Comparison of ENCODE assay signal across 11 cellular contexts in the genomic region with DNA sequence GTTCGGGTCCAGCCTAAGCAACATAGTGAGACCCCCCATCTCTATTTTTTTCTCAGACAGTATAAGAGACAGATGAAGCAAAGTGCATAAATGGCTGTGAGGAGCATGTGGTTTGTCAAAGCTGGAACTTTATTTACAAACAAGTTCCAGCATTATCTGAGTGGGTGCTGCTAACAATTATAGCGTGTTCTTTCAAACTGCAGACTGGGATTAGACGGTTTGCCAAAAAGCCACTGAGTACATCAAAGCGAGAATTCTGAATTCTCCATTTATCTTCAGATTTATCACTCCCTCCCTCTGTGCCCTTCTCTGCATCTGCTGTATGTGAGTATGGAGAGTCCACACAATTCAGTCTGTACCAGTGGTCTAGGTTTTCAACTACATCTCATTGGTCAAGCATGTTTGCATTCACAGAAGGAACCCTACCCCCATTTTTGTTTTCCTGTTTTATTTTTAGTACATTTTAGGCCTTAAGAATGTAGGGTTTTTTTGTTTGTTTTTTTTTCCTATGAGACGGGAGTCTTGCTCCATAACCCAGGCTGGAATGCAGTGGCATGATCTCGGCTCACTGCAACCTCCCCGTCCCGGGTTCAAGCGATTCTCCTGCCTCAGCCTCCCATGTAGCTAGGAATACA. TPM values are rescaled to one million over a fixed set of nuclear protein-coding genes. Genes with fewer than 3 reads are reported as not detected.
DNase-seq lines count a peak whose midpoint lies in the region; ATAC-seq, FAIRE-seq and TF ChIP-seq lines count a peak whose summit lies in the region.
"Had no signal": no experiment of that assay in that cellular context is flagged by ENCODE, and none has a peak within 500 bp of the region (broad histone marks: within the 10 kb centered on the region; RNA-seq: fewer than 3 reads in every experiment).

No MANE protein-coding gene starts in this region.

- no peaks in the 10 kb centered on the region for H3K36me3 Mint-ChIP-seq in T-helper 1 cell treated with Interleukin-12 subunit alpha and Interleukin-12 subunit beta and Interleukin-4 antibody, amounts not matched to agents 30 μg/mL and 1 μg/mL, for 36 hours (ENCODE audit: low read depth)
- H3K36me3 Mint-ChIP-seq in astrocyte (ENCODE audit: low read depth, unreplicated experiment): no peaks in the 10 kb centered on the region

- no peak overlapping the region for H3K4me3 ChIP-seq in astrocyte (ENCODE audit: insufficient read depth, low read depth, low read length)
- H3K4me3 ChIP-seq in left lung: peak overlapping the region in 1 of 2 donors; percentile 4
- H3K4me3 ChIP-seq in suprapubic skin: peak overlapping the region; percentile 29
- H3K4me3 ChIP-seq in body of pancreas: no peak overlapping the region

- H3K27me3 Mint-ChIP-seq in T-helper 1 cell treated with Interleukin-12 subunit alpha and Interleukin-12 subunit beta and Interleukin-4 antibody, amounts not matched to agents 30 μg/mL and 1 μg/mL, for 36 hours (ENCODE audit: low read depth): peaks cover under 1% of the 10 kb centered on the region
- no peaks in the 10 kb centered on the region for H3K27me3 Mint-ChIP-seq in astrocyte (ENCODE audit: low read depth, unreplicated experiment)

- no peak for TF ChIP-seq POLR2A in suprapubic skin (IDR thresholded peaks at IDR 0.05)
- no peak for TF ChIP-seq POLR2A in body of pancreas (IDR thresholded peaks at IDR 0.05)

- TF ChIP-seq EP300 in suprapubic skin (IDR thresholded peaks at IDR 0.05): no peak

- peaks cover 9% of the 10 kb centered on the region for H3K9me3 Mint-ChIP-seq in T-helper 1 cell treated with Interleukin-12 subunit alpha and Interleukin-12 subunit beta and Interleukin-4 antibody, amounts not matched to agents 30 μg/mL and 1 μg/mL, for 36 hours
- H3K9me3 Mint-ChIP-seq in astrocyte (ENCODE audit: unreplicated experiment): no peaks in the 10 kb centered on the region

- DNase-seq in T-helper 1 cell (no peak), astrocyte (ENCODE audit: low read depth) (no peak), left lung (no peak), suprapubic skin (ENCODE audit: low spot score in 2 of 2) (no peak), DMS 273 (lab: John Stamatoyannopoulos, UW; ENCODE audit: unreplicated experiment) (no peak), body of pancreas (no peak)
- DNase-seq: NCI-H1048 had no signal

- H4K20me1 ChIP-seq in astrocyte (ENCODE audit: insufficient read depth, low read length): no peaks in the 10 kb centered on the region

- H3K36me3 ChIP-seq in astrocyte (ENCODE audit: insufficient read depth, low read length): no peaks in the 10 kb centered on the region
- H3K36me3 ChIP-seq in left lung: no peaks in the 10 kb centered on the region
- no peaks in the 10 kb centered on the region for H3K36me3 ChIP-seq in suprapubic skin
- no peaks in the 10 kb centered on the region for H3K36me3 ChIP-seq in body of pancreas (replicated peaks in 1 of 2; ENCODE audit: insufficient read depth in 1 of 2, low read depth in 2 of 2)

- H3K27ac Mint-ChIP-seq in T-helper 1 cell treated with Interleukin-12 subunit alpha and Interleukin-12 subunit beta and Interleukin-4 antibody, amounts not matched to agents 30 μg/mL and 1 μg/mL, for 36 hours: peak overlapping the region; percentile 87
- H3K27ac Mint-ChIP-seq in astrocyte (ENCODE audit: unreplicated experiment): no peak overlapping the region

- H3K9me3 ChIP-seq in astrocyte (ENCODE audit: insufficient read depth, low read depth, low read length) (no peaks in the 10 kb centered on the region), left lung (no peaks in the 10 kb centered on the region), suprapubic skin (no peaks in the 10 kb centered on the region), body of pancreas (no peaks in the 10 kb centered on the region)

- H3K27ac ChIP-seq in astrocyte (ENCODE audit: low read depth, low read length): no peak overlapping the region
- peak overlapping the region; percentile 42 to 54 for H3K27ac ChIP-seq in left lung
- H3K27ac ChIP-seq in suprapubic skin: peak overlapping the region; percentile 67
- H3K27ac ChIP-seq in body of pancreas: peak overlapping the region in 2 of 4 donors; percentile 43 to 57
- H3K27ac ChIP-seq: 22Rv1 had no signal

- no peaks in the 10 kb centered on the region for H3K79me2 ChIP-seq in astrocyte (ENCODE audit: insufficient read depth, low read length)

- WGBS in suprapubic skin: 36% methylated on average over 9 of the region's 9 CpGs
- WGBS in body of pancreas, 2 donors: 36 to 45% methylated on average over 9 of the region's 9 CpGs

- H3K4me2 ChIP-seq in astrocyte (ENCODE audit: low read length): peak overlapping the region; percentile 41

- H3K4me1 ChIP-seq in astrocyte (ENCODE audit: insufficient read depth, low read length) (peaks cover 12% of the 10 kb centered on the region), left lung (peaks cover 10 to 16% of the 10 kb centered on the region in 2 donors), suprapubic skin (peaks cover 13% of the 10 kb centered on the region), body of pancreas (peaks cover 5% of the 10 kb centered on the region)

- no peak for FAIRE-seq in astrocyte (lab: Jason Lieb, UNC)
- FAIRE-seq: GM18507 had no signal

- ATAC-seq in left lung: peak; percentile 35
- no peak for ATAC-seq in HG02759 (IDR thresholded peaks at IDR 0.05; ENCODE audit: unreplicated experiment)
- no peak for ATAC-seq in body of pancreas

- peak overlapping the region; percentile 76 for H3K4me3 Mint-ChIP-seq in T-helper 1 cell treated with Interleukin-12 subunit alpha and Interleukin-12 subunit beta and Interleukin-4 antibody, amounts not matched to agents 30 μg/mL and 1 μg/mL, for 36 hours
- H3K4me3 Mint-ChIP-seq in astrocyte (ENCODE audit: unreplicated experiment): no peak overlapping the region

- no peak overlapping the region for H2AFZ ChIP-seq in astrocyte (ENCODE audit: low read depth, low read length)

- H3K9ac ChIP-seq in astrocyte (ENCODE audit: low read length): no peak overlapping the region

- H3K4me1 Mint-ChIP-seq in T-helper 1 cell treated with Interleukin-12 subunit alpha and Interleukin-12 subunit beta and Interleukin-4 antibody, amounts not matched to agents 30 μg/mL and 1 μg/mL, for 36 hours (ENCODE audit: low read depth): peaks cover 13% of the 10 kb centered on the region
- H3K4me1 Mint-ChIP-seq in astrocyte (ENCODE audit: low read depth, unreplicated experiment): peaks cover 17% of the 10 kb centered on the region

- intact Hi-C loops in left lung (cut with DNase I): no loop called here
- intact Hi-C loops in body of pancreas (cut with DNase I): no loop called here

- H3K27me3 ChIP-seq in astrocyte (ENCODE audit: insufficient read depth, low read length): no peaks in the 10 kb centered on the region
- no peaks in the 10 kb centered on the region for H3K27me3 ChIP-seq in left lung
- H3K27me3 ChIP-seq in suprapubic skin: no peaks in the 10 kb centered on the region
- H3K27me3 ChIP-seq in body of pancreas: no peaks in the 10 kb centered on the region

- TF ChIP-seq CTCF in astrocyte (IDR thresholded peaks at IDR 0.05; ENCODE audit: insufficient read depth, low read depth, low read length): no peak
- TF ChIP-seq CTCF in left lung (IDR thresholded peaks at IDR 0.05): no peak
- TF ChIP-seq CTCF in suprapubic skin (IDR thresholded peaks at IDR 0.05): no peak
- no peak for TF ChIP-seq CTCF in body of pancreas (IDR thresholded peaks at IDR 0.05)

RNA-seq across cellular contexts. Expression of a gene that starts 18.1 kb away (rescaled TPM):
- total RNA-seq in astrocyte (13.3 and 17.7 TPM in 2 replicates), left lung (10 to 100 TPM; 17.3 to 21.6 TPM), suprapubic skin (10 to 100 TPM; 31.6 to 52.4 (median 33.9) TPM), body of pancreas (1 to 10 TPM; 5.4 to 7.9 TPM)
